ENCODE assay signal across 14 cellular contexts in the genomic region with DNA sequence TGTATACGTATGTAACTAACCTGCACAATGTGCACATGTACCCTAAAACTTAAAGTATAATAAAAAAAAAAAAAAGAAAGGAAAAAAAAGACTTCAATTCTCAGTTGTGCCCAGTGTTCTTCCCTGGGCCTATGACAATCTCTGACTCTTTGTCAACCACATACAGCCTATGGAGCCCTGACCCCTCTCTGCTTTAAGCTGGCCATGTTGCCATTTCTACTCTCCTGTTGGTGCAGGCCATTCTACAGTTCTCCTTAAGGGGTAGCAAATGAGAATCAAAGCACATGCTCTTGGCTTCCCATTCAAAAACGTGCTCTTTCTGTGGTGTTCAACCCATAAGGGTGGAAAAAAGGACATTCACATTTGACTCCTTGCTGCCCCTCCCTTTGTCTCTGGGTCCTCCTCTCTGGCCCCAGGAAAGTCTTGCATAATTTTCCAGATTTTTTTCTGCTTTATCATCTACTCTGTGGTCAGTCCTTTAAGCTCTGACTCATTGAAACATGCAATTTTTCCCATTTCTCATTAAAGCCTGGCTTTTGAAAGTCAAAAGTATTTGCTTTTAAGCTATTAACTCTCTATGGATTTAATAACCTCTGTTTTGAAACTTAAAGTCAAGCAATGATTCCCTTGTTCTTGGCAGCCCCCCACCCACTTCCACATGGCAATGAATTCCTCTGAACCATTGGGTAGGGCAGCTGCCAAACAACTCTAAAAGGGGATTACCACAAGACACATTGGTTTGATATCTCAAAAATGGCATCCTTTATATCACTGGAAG.
DNase-seq lines count a peak whose midpoint lies in the region; ATAC-seq and TF ChIP-seq lines count a peak whose summit lies in the region.
"Had no signal": no experiment of that assay in that cellular context is flagged by ENCODE, and none has a peak within 500 bp of the region (broad histone marks: within the 10 kb centered on the region; RNA-seq: fewer than 3 reads in every experiment).

No MANE protein-coding gene starts in this region.

- TF ChIP-seq CTCF in RWPE2 (IDR thresholded peaks at IDR 0.05; ENCODE audit: poor library complexity, severe bottlenecking) (no peak), fibroblast of pulmonary artery (IDR thresholded peaks at IDR 0.05; ENCODE audit: low read length, missing control alignments) (no peak), thoracic aorta (IDR thresholded peaks at IDR 0.05) (no peak), GM20000 (IDR thresholded peaks at IDR 0.05; ENCODE audit: extremely low read depth, missing control alignments) (no peak)

- H3K4me3 Mint-ChIP-seq in activated T-cell treated with anti-CD3 and anti-CD28 coated beads, Interleukin-2, amount 50 U/mL, for 24 hours: no peak overlapping the region
- H3K4me3 Mint-ChIP-seq: activated naive CD8-positive, alpha-beta T cell; neural crest cell had no signal

- H3K27ac Mint-ChIP-seq in activated T-cell treated with anti-CD3 and anti-CD28 coated beads, Interleukin-2, amount 50 U/mL, for 24 hours: no peak overlapping the region
- H3K27ac Mint-ChIP-seq: activated naive CD8-positive, alpha-beta T cell had no signal

- H3K9me3 ChIP-seq in RWPE2 (ENCODE audit: severe bottlenecking): no peaks in the 10 kb centered on the region
- H3K9me3 ChIP-seq in thoracic aorta: no peaks in the 10 kb centered on the region

- peaks cover 7% of the 10 kb centered on the region for H3K27me3 Mint-ChIP-seq in activated T-cell treated with anti-CD3 and anti-CD28 coated beads, Interleukin-2, amount 50 U/mL, for 24 hours
- H3K27me3 Mint-ChIP-seq: activated naive CD8-positive, alpha-beta T cell had no signal

- H3K4me3 ChIP-seq in RWPE2 (ENCODE audit: severe bottlenecking) (no peak overlapping the region), fibroblast of pulmonary artery (replicated peaks; ENCODE audit: low read depth, low read length) (no peak overlapping the region), thoracic aorta (no peak overlapping the region)

- ATAC-seq in RWPE2 (ENCODE audit: low read depth): peak; percentile 89
- peak; percentile 84 for ATAC-seq in thoracic aorta (ENCODE audit: insufficient number of reproducible peaks, low FRiP score, low read depth)

- H3K9me3 Mint-ChIP-seq in activated T-cell treated with anti-CD3 and anti-CD28 coated beads, Interleukin-2, amount 50 U/mL, for 24 hours: peaks cover 6% of the 10 kb centered on the region

- no peaks in the 10 kb centered on the region for H3K36me3 Mint-ChIP-seq in activated T-cell treated with anti-CD3 and anti-CD28 coated beads, Interleukin-2, amount 50 U/mL, for 24 hours (ENCODE audit: low read depth)
- H3K36me3 Mint-ChIP-seq: activated naive CD8-positive, alpha-beta T cell had no signal

- peaks cover 16% of the 10 kb centered on the region for H3K4me1 ChIP-seq in RWPE2 (ENCODE audit: insufficient read depth, poor library complexity, severe bottlenecking)
- H3K4me1 ChIP-seq in thoracic aorta (ENCODE audit: control insufficient read depth in 1 of 2, low read depth in 2 of 2): no peaks in the 10 kb centered on the region

- DNase-seq in DMS53 (lab: John Stamatoyannopoulos, UW) (peak; percentile 3), DMS53 treated with DMSO at 0.1 percent for 48 hours (lab: John Stamatoyannopoulos, UW; ENCODE audit: unreplicated experiment) (no peak), RWPE2 (ENCODE audit: low spot score) (peak; percentile 84), fibroblast of pulmonary artery (ENCODE audit: low read depth) (peak; percentile 94), thoracic aorta (ENCODE audit: low spot score) (no peak), GM20000 (ENCODE audit: low spot score) (no peak)
- DNase-seq in activated T-cell treated with anti-CD3 and anti-CD28 coated beads, Interleukin-2, amount 50 U/mL, for 24 hours: no peak
- no peak for DNase-seq in activated CD8-positive, alpha-beta memory T cell treated with anti-CD3 and anti-CD28 coated beads for 24 hours
- DNase-seq: activated CD4-positive, CD25-positive, alpha-beta regulatory T cell treated with anti-CD3 and anti-CD28 coated beads, Interleukin-2, amount 50 U/mL, for 72 hours; glutamatergic neuron; NCI-H526 had no signal

- H3K27ac ChIP-seq in RWPE2 (ENCODE audit: poor library complexity, severe bottlenecking) (peak overlapping the region; percentile 98), thoracic aorta (no peak overlapping the region)
- H3K27ac ChIP-seq: 22Rv1 had no signal

- H3K4me1 Mint-ChIP-seq in activated T-cell treated with anti-CD3 and anti-CD28 coated beads, Interleukin-2, amount 50 U/mL, for 24 hours (ENCODE audit: low read depth): no peaks in the 10 kb centered on the region
- H3K4me1 Mint-ChIP-seq: neural crest cell had no signal

- H3K27me3 ChIP-seq in RWPE2 (ENCODE audit: insufficient read depth, poor library complexity, severe bottlenecking) (no peaks in the 10 kb centered on the region), thoracic aorta (replicated peaks; ENCODE audit: insufficient read depth) (no peaks in the 10 kb centered on the region)

- H3K36me3 ChIP-seq in RWPE2 (ENCODE audit: low read depth): no peaks in the 10 kb centered on the region
- no peaks in the 10 kb centered on the region for H3K36me3 ChIP-seq in thoracic aorta

Comparison
In these comparisons a context has a peak if more than half of its experiments do, and no peak if none do; other contexts are left out.
1. DNase-seq: peak in DMS53 (single experiment), RWPE2 (single experiment) and fibroblast of pulmonary artery (single experiment); none in DMS53 treated with DMSO at 0.1 percent for 48 hours (single experiment), thoracic aorta (single experiment), activated T-cell treated with anti-CD3 and anti-CD28 coated beads, Interleukin-2, amount 50 U/mL, for 24 hours (single experiment), GM20000 (single experiment) and activated CD8-positive, alpha-beta memory T cell treated with anti-CD3 and anti-CD28 coated beads for 24 hours (single experiment).